In the genomic region with DNA sequence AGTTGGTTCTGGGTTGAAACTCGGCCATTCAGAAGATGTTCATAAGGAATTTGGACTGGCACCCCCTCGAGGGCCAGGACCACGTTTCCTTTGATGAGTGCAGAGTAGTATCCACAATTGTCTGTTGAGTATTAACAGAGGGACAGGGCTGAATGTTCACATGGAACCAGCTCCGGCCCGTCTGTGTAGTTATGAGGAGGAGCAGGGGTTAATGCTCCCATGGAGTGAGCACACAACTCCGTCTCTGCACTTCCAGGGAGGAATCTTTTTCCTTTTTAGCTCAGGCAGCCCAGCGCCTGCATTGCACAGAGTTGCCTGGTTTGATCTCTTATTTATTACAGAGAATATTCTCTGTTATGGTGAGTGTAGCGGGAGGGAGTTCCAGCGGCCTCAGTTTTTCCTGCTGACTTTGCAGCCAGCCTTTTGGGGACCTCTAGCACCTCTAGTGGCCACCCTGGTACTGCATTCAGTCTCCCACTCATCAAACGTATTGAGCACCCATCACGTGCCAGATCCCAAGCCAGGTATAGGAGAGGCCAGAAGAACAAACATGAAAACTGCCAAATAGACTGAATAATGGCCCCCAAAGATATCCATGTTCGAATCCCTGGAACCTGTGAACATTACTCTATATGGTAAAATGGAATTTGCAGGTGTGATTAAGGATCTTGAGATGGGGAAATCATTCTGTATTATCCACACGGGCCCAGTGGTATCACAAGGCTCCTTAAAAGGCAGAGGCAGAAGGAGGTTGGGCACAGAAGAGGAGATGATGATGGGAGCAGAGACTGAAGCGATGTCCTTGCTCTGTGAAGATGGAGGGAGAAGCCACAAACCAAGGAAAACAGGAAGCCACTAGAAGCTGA, we compare ENCODE assay signal across 8 cellular contexts.
DNase-seq lines count a peak whose midpoint lies in the region; ATAC-seq and TF ChIP-seq lines count a peak whose summit lies in the region.

No MANE protein-coding gene starts in this region.

- H3K27me3 ChIP-seq in HAP-1 (ENCODE audit: low read depth): peaks cover 16% of the 10 kb centered on the region
- no peaks in the 10 kb centered on the region for H3K27me3 ChIP-seq in naive thymus-derived CD4-positive, alpha-beta T cell (ENCODE audit: control insufficient read depth in 2 of 2, insufficient read depth in 2 of 2, low read length in 2 of 2)

- peak; percentile 36 for DNase-seq in AG10803 (ENCODE audit: low read depth)
- DNase-seq in HAP-1 (ENCODE audit: low spot score in 2 of 2): peak; percentile 35 to 84
- peak; percentile 38 for DNase-seq in NCI-H82 treated with DMSO at 0.1 percent for 48 hours (lab: John Stamatoyannopoulos, UW; ENCODE audit: unreplicated experiment)
- DNase-seq in activated CD8-positive, alpha-beta memory T cell treated with anti-CD3 and anti-CD28 coated beads, Interleukin-2, amount 50 U/mL, for 48 hours: peak; percentile 85
- peak; percentile 10 to 62 (median 26) for DNase-seq in naive thymus-derived CD4-positive, alpha-beta T cell

- CTCF ChIA-PET in naive thymus-derived CD4-positive, alpha-beta T cell (lab: Charles Lee): interaction anchor here (1.3 kb wide), 1 partner anchor 10 kb away, joined by 3 read pairs; no protein-coding TSS in a partner anchor

- H3K9me3 Mint-ChIP-seq in naive thymus-derived CD4-positive, alpha-beta T cell: peaks cover 0 to 4% (median 0%) of the 10 kb centered on the region in 11 donors
- H3K9me3 Mint-ChIP-seq in stimulated activated memory B cell treated with anti-CD40 and anti-IgM and Interleukin-4, amounts not matched to agents 10 μg/mL and 1 μg/mL and 100 μg/mL, for 72 hours: no peaks in the 10 kb centered on the region

- H3K4me3 ChIP-seq in AG10803 (ENCODE audit: low read length) (no peak overlapping the region), HAP-1 (no peak overlapping the region)
- H3K4me3 ChIP-seq in naive thymus-derived CD4-positive, alpha-beta T cell (ENCODE audit: low read length): no peak overlapping the region

- H3K36me3 Mint-ChIP-seq in naive thymus-derived CD4-positive, alpha-beta T cell: no peaks in the 10 kb centered on the region
- no peaks in the 10 kb centered on the region for H3K36me3 Mint-ChIP-seq in stimulated activated memory B cell treated with anti-CD40 and anti-IgM and Interleukin-4, amounts not matched to agents 10 μg/mL and 1 μg/mL and 100 μg/mL, for 72 hours

- H3K4me1 Mint-ChIP-seq in naive thymus-derived CD4-positive, alpha-beta T cell: peaks cover 0 to 12% (median 5%) of the 10 kb centered on the region in 7 donors
- no peaks in the 10 kb centered on the region for H3K4me1 Mint-ChIP-seq in stimulated activated memory B cell treated with anti-CD40 and anti-IgM and Interleukin-4, amounts not matched to agents 10 μg/mL and 1 μg/mL and 100 μg/mL, for 72 hours

- intact Hi-C loops in naive thymus-derived CD4-positive, alpha-beta T cell (cut with micrococcal nuclease): no loop called here

- in situ Hi-C loops in HAP-1 (cut with MboI; ENCODE audit: low sequenced_read_pairs): no loop called here

- H3K9me3 ChIP-seq in HAP-1: no peaks in the 10 kb centered on the region
- no peaks in the 10 kb centered on the region for H3K9me3 ChIP-seq in naive thymus-derived CD4-positive, alpha-beta T cell (ENCODE audit: control insufficient read depth in 2 of 3, low read length in 3 of 3)

- POLR2A ChIA-PET in naive thymus-derived CD4-positive, alpha-beta T cell (lab: Charles Lee): no interaction called here

- no peaks in the 10 kb centered on the region; the same call in 1 of the 2 replicates for H3K36me3 ChIP-seq in HAP-1 (replicated peaks)
- no peaks in the 10 kb centered on the region for H3K36me3 ChIP-seq in naive thymus-derived CD4-positive, alpha-beta T cell (ENCODE audit: control insufficient read depth in 2 of 3, insufficient read depth in 3 of 3, low read length in 3 of 3)

- H3K4me3 Mint-ChIP-seq in naive thymus-derived CD4-positive, alpha-beta T cell: no peak overlapping the region
- H3K4me3 Mint-ChIP-seq in stimulated activated memory B cell treated with anti-CD40 and anti-IgM and Interleukin-4, amounts not matched to agents 10 μg/mL and 1 μg/mL and 100 μg/mL, for 72 hours: no peak overlapping the region

- TF ChIP-seq CTCF in AG10803 (conservative IDR thresholded peaks at IDR 0.05; ENCODE audit: low read length): peak; percentile 88

- H3K27ac Mint-ChIP-seq in naive thymus-derived CD4-positive, alpha-beta T cell: no peak overlapping the region
- no peak overlapping the region for H3K27ac Mint-ChIP-seq in stimulated activated memory B cell treated with anti-CD40 and anti-IgM and Interleukin-4, amounts not matched to agents 10 μg/mL and 1 μg/mL and 100 μg/mL, for 72 hours

- peaks cover 12 to 52% (median 46%) of the 10 kb centered on the region in 5 donors for H3K27me3 Mint-ChIP-seq in naive thymus-derived CD4-positive, alpha-beta T cell
- H3K27me3 Mint-ChIP-seq in stimulated activated memory B cell treated with anti-CD40 and anti-IgM and Interleukin-4, amounts not matched to agents 10 μg/mL and 1 μg/mL and 100 μg/mL, for 72 hours: peaks cover 90% of the 10 kb centered on the region

- ATAC-seq in esophagus mucosa (peak; percentile 83), HG03442 (IDR thresholded peaks at IDR 0.05; ENCODE audit: unreplicated experiment) (no peak)
- peak; percentile 80 for ATAC-seq in naive thymus-derived CD4-positive, alpha-beta T cell
- peak; percentile 56 for ATAC-seq in stimulated activated memory B cell treated with anti-CD40 and anti-IgM and Interleukin-4, amounts not matched to agents 10 μg/mL and 1 μg/mL and 100 μg/mL, for 72 hours

- H3K27ac ChIP-seq in naive thymus-derived CD4-positive, alpha-beta T cell (ENCODE audit: low read depth, low read length): no peak overlapping the region

- no peaks in the 10 kb centered on the region for H3K4me1 ChIP-seq in HAP-1
- no peaks in the 10 kb centered on the region for H3K4me1 ChIP-seq in naive thymus-derived CD4-positive, alpha-beta T cell (ENCODE audit: control insufficient read depth in 2 of 2, insufficient read depth in 2 of 2, low read length in 2 of 2)

Comparison
In these comparisons a context has a peak if more than half of its experiments do, and no peak if none do; other contexts are left out.
1. DNase-seq: peak in every context shown above with its lines; median percentile 85 in activated CD8-positive, alpha-beta memory T cell treated with anti-CD3 and anti-CD28 coated beads, Interleukin-2, amount 50 U/mL, for 48 hours; 60 in HAP-1; 38 in NCI-H82 treated with DMSO at 0.1 percent for 48 hours; 36 in AG10803; 26 in naive thymus-derived CD4-positive, alpha-beta T cell.